ENCODE assay signal across 16 cellular contexts in genomic region chr20:21241400-21241799, GRCh38.
DNase-seq lines count a peak whose midpoint lies in the region; TF ChIP-seq lines count a peak whose summit lies in the region.
"Had no signal": no experiment of that assay in that cellular context is flagged by ENCODE, and none has a peak within 500 bp of the region (broad histone marks: within the 10 kb centered on the region; RNA-seq: fewer than 3 reads in every experiment).

No MANE protein-coding gene starts in this region.

- POLR2A ChIA-PET in HEK293T (lab: Yijun Ruan, JAX), result no interaction called here

- CTCF ChIA-PET in HEK293T (lab: Yijun Ruan, JAX), result interaction anchor here (0.7 kb wide), 1 partner anchor 279 kb away, joined by 3 read pairs; no protein-coding TSS in a partner anchor

- no peak for TF ChIP-seq CTCF in dorsolateral prefrontal cortex (IDR thresholded peaks at IDR 0.05 in 54 of 56, conservative IDR thresholded peaks at IDR 0.05 in 2 of 56; ENCODE audit: low read depth in 1 of 56, partially characterized antibody in 56 of 56)

- peak; percentile 56 for DNase-seq in NCI-H2107 treated with DMSO at 0.1 percent for 48 hours (lab: John Stamatoyannopoulos, UW; ENCODE audit: unreplicated experiment)
- no peak for DNase-seq in NCI-H2107 (lab: John Stamatoyannopoulos, UW)
- peak; percentile 56 for DNase-seq in NCI-H146 (lab: John Stamatoyannopoulos, UW)
- DNase-seq in NCI-H510A (lab: John Stamatoyannopoulos, UW), result peak; percentile 50
- DNase-seq in GF-D8 (lab: John Stamatoyannopoulos, UW), result no peak
- no peak for DNase-seq in posterior vena cava (ENCODE audit: low spot score)
- no peak for DNase-seq in dorsolateral prefrontal cortex
- no peak for DNase-seq in HEK293T (ENCODE audit: extremely low spot score)
- DNase-seq: 8988T, H7, NCI-H1436, NCI-H526 treated with DMSO at 0.1 percent for 48 hours, PC-9, SW 1271 had no signal

- no peaks in the 10 kb centered on the region for H3K27me3 ChIP-seq in dorsolateral prefrontal cortex
- H3K27me3 ChIP-seq: BLaER1 treated with 17β-estradiol and CSF1 and Interleukin-3, amounts not matched to agents 10 nM and 100 nM; SJSA1 had no signal

- intact Hi-C loops in posterior vena cava (cut with DNase I), result no loop called here
- intact Hi-C loops in dorsolateral prefrontal cortex (cut with DNase I), result no loop called here

- H3K27ac ChIP-seq in dorsolateral prefrontal cortex, result no peak overlapping the region
- H3K27ac ChIP-seq: BLaER1 treated with 17β-estradiol and CSF1 and Interleukin-3, amounts not matched to agents 10 nM and 100 nM; PC-9; SJSA1 had no signal

- no peak overlapping the region for H3K4me3 ChIP-seq in dorsolateral prefrontal cortex
- H3K4me3 ChIP-seq: BLaER1 treated with 17β-estradiol and CSF1 and Interleukin-3, amounts not matched to agents 10 nM and 100 nM; PC-9; SJSA1 had no signal

TF ChIP-seq in HEK293T, 16 proteins besides CTCF, POLR2A, EP300 and RAD21:
- TF ChIP-seq ARNT (IDR thresholded peaks at IDR 0.05) (no peak), CTBP1 (IDR thresholded peaks at IDR 0.05; ENCODE audit: borderline replicate concordance) (no peak), HDGF (IDR thresholded peaks at IDR 0.05; ENCODE audit: borderline replicate concordance) (no peak), FOXM1 (IDR thresholded peaks at IDR 0.05; ENCODE audit: borderline replicate concordance) (no peak), SUZ12 (IDR thresholded peaks at IDR 0.05) (no peak), PKNOX1 (IDR thresholded peaks at IDR 0.05) (no peak), ZNF384 (IDR thresholded peaks at IDR 0.05) (no peak), ELF4 (IDR thresholded peaks at IDR 0.05) (no peak), FOXA1 (IDR thresholded peaks at IDR 0.05) (no peak)

Comparison
In these comparisons a context has a peak if more than half of its experiments do, and no peak if none do; other contexts are left out.
1. DNase-seq: peak in NCI-H2107 treated with DMSO at 0.1 percent for 48 hours (single experiment), NCI-H146 (single experiment) and NCI-H510A (single experiment); none in NCI-H2107 (single experiment), GF-D8 (single experiment), posterior vena cava (single experiment), dorsolateral prefrontal cortex (0 of 10) and HEK293T (single experiment).